In the genomic region with DNA sequence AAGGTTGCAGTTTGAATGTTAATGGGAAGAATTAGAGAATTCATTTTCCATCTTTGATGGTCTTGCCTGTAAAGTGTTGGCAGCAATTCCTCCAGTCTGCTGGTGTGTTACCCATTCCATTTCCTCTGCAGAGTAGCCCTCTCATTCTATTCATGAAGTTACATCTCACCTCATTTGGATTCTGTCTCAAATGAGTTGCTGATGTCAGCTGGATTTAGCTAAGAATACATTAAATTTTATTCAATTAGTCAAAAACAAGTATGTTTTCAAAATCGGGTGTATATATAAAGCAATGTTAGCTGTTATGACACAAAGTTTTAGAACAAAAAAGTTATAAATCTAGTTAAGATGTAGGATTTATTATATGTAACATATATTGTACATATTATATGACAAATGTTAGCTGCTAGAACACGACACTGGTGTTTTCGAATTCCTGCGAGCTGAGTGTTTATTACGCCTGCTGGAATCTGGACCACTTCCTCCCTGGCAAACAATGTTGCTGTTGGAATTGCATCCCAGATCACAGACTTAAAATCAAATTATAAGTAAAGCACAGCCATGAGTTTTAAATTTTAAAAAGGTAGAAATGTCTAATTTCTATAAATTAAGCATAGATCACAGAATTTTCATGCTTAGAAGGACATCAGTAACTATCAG, we compare ENCODE assay signal across 26 cellular contexts.
DNase-seq lines count a peak whose midpoint lies in the region; ATAC-seq and TF ChIP-seq lines count a peak whose summit lies in the region.
"Had no signal": no experiment of that assay in that cellular context is flagged by ENCODE, and none has a peak within 500 bp of the region (broad histone marks: within the 10 kb centered on the region; RNA-seq: fewer than 3 reads in every experiment).

No MANE protein-coding gene starts in this region.

- H3K4me3 ChIP-seq in esophagus muscularis mucosa: no peak overlapping the region
- H3K4me3 ChIP-seq: Peyer's patch, SJSA1 had no signal

- H3K4me1 Mint-ChIP-seq in osteocyte (ENCODE audit: unreplicated experiment): peaks cover 8% of the 10 kb centered on the region
- H3K4me1 Mint-ChIP-seq: CD8-positive, alpha-beta memory T cell; IgD-negative memory B cell had no signal

- no peak overlapping the region for H3K4me3 Mint-ChIP-seq in osteocyte (ENCODE audit: unreplicated experiment)
- H3K4me3 Mint-ChIP-seq: CD8-positive, alpha-beta memory T cell; IgD-negative memory B cell had no signal

- no peak for TF ChIP-seq POLR2A in esophagus muscularis mucosa (IDR thresholded peaks at IDR 0.05; ENCODE audit: low read depth)

- no peak overlapping the region for H3K27ac Mint-ChIP-seq in osteocyte (ENCODE audit: unreplicated experiment)
- H3K27ac Mint-ChIP-seq: CD8-positive, alpha-beta memory T cell; IgD-negative memory B cell had no signal

- no peaks in the 10 kb centered on the region for H3K9me3 ChIP-seq in esophagus muscularis mucosa
- H3K9me3 ChIP-seq: SJSA1 had no signal

- no peaks in the 10 kb centered on the region for H3K9me3 Mint-ChIP-seq in osteocyte (ENCODE audit: unreplicated experiment)

- ATAC-seq in GM18517 (IDR thresholded peaks at IDR 0.05; ENCODE audit: unreplicated experiment): no peak

- TF ChIP-seq EP300 in esophagus muscularis mucosa (IDR thresholded peaks at IDR 0.05): no peak

- no peaks in the 10 kb centered on the region for H3K36me3 Mint-ChIP-seq in osteocyte (ENCODE audit: unreplicated experiment)
- H3K36me3 Mint-ChIP-seq: CD8-positive, alpha-beta memory T cell; IgD-negative memory B cell had no signal

- no peaks in the 10 kb centered on the region for H3K4me1 ChIP-seq in esophagus muscularis mucosa
- H3K4me1 ChIP-seq: Peyer's patch, SJSA1 had no signal

- H3K27me3 Mint-ChIP-seq in osteocyte (ENCODE audit: unreplicated experiment): peaks cover 7% of the 10 kb centered on the region
- H3K27me3 Mint-ChIP-seq: CD8-positive, alpha-beta memory T cell; IgD-negative memory B cell had no signal

- DNase-seq in GM03348 (ENCODE audit: low spot score): peak; percentile 22
- DNase-seq in RPMI7951 (ENCODE audit: low read depth): peak; percentile 2
- peak; percentile 17 for DNase-seq in esophagus muscularis mucosa (ENCODE audit: extremely low spot score)
- DNase-seq in non-pigmented ciliary epithelial cell (ENCODE audit: low read depth): peak; percentile 10
- no peak for DNase-seq in AG08396 (ENCODE audit: low spot score)
- no peak for DNase-seq in kidney tubule cell (ENCODE audit: low spot score)
- DNase-seq in osteocyte (ENCODE audit: extremely low spot score, unreplicated experiment): no peak
- DNase-seq: AML-193; Calu3; CD8-positive, alpha-beta memory T cell; DMS153; GF-D8; GOT3; HCEC 1CT; MV-4-11; NCI-H1105 treated with DMSO at 0.1 percent for 48 hours; NCI-H2029 treated with DMSO at 0.1 percent for 48 hours; NCI-H2171; NCI-H524 treated with DMSO at 0.1 percent for 48 hours; NCI-H82; Peyer's patch had no signal

- no peak overlapping the region for H3K27ac ChIP-seq in esophagus muscularis mucosa (replicated peaks in 1 of 4)
- H3K27ac ChIP-seq: C4-2B, HL-60, Peyer's patch, SJSA1 had no signal

- intact Hi-C loops in esophagus muscularis mucosa (cut with DNase I): no loop called here

- 41% methylated on average over 5 of the region's 5 CpGs for WGBS in esophagus muscularis mucosa

- TF ChIP-seq CTCF in esophagus muscularis mucosa (IDR thresholded peaks at IDR 0.05) (no peak), osteocyte (IDR thresholded peaks at IDR 0.05) (no peak)

- no peaks in the 10 kb centered on the region for H3K36me3 ChIP-seq in esophagus muscularis mucosa
- H3K36me3 ChIP-seq: Peyer's patch, SJSA1 had no signal

- peaks cover 0 to 6% (median 0%) of the 10 kb centered on the region in 4 donors for H3K27me3 ChIP-seq in esophagus muscularis mucosa
- H3K27me3 ChIP-seq: Peyer's patch, SJSA1 had no signal

Comparison
In these comparisons a context has a peak if more than half of its experiments do, and no peak if none do; other contexts are left out.
1. DNase-seq: peak in GM03348 (single experiment), RPMI7951 (single experiment), esophagus muscularis mucosa (single experiment) and non-pigmented ciliary epithelial cell (single experiment); none in AG08396 (single experiment), kidney tubule cell (single experiment) and osteocyte (single experiment).